10 cellular contexts compared by ENCODE assay signal in the genomic region with DNA sequence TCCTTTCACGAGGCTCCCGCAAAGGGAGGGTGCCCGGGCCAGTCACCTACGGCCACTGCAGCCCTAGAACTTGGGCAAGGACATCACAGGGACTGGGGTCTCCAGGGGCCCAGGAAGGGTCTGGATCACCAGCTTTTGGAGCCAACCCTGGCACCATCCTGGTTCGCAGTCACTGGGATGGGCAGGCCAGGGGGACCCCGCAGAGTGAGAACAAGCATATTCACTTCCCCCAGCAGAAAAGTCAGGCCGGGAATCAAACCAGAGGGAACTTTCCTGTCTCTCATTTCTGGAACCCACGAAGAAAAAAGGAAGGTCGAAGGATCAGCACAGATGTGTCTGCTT. TPM values are rescaled to one million over a fixed set of nuclear protein-coding genes. Genes with fewer than 3 reads are reported as not detected.
DNase-seq lines count a peak whose midpoint lies in the region; ATAC-seq, FAIRE-seq and TF ChIP-seq lines count a peak whose summit lies in the region.
"Had no signal": no experiment of that assay in that cellular context is flagged by ENCODE, and none has a peak within 500 bp of the region (broad histone marks: within the 10 kb centered on the region; RNA-seq: fewer than 3 reads in every experiment).

No MANE protein-coding gene starts in this region.

- no peak for TF ChIP-seq POLR2A in HepG2 (IDR thresholded peaks at IDR 0.05; ENCODE audit: insufficient read depth in 1 of 2, low read depth in 2 of 2, low read length in 2 of 2)

- H3K36me3 Mint-ChIP-seq in T-helper 2 cell treated with Interferon-gamma antibody and Interleukin-4, amounts not matched to agents 5 μg/mL and 100 μg/mL, for 36 hours (ENCODE audit: low read depth): peaks cover 50% of the 10 kb centered on the region
- H3K36me3 Mint-ChIP-seq in activated T-helper 17 cell treated with anti-CD3 and anti-CD28 coated beads, Interleukin-2, amount 50 U/mL, for 72 hours (ENCODE audit: low read depth): peaks cover 73% of the 10 kb centered on the region

- ATAC-seq in activated T-helper 17 cell treated with anti-CD3 and anti-CD28 coated beads, Interleukin-2, amount 50 U/mL, for 72 hours (replicated peaks): no peak
- ATAC-seq in HepG2: no peak
- ATAC-seq: mucosa of descending colon had no signal

- peaks cover 97% of the 10 kb centered on the region for H3K79me2 ChIP-seq in HepG2 (ENCODE audit: insufficient read depth, low read length)

- H4K20me1 ChIP-seq in HepG2 (ENCODE audit: insufficient read depth, low read length): peaks cover 77% of the 10 kb centered on the region

- H3K27me3 Mint-ChIP-seq in T-helper 2 cell treated with Interferon-gamma antibody and Interleukin-4, amounts not matched to agents 5 μg/mL and 100 μg/mL, for 36 hours (ENCODE audit: low read depth): no peaks in the 10 kb centered on the region
- no peaks in the 10 kb centered on the region for H3K27me3 Mint-ChIP-seq in activated T-helper 17 cell treated with anti-CD3 and anti-CD28 coated beads, Interleukin-2, amount 50 U/mL, for 72 hours

- peak overlapping the region; percentile 73 for H3K4me3 Mint-ChIP-seq in T-helper 2 cell treated with Interferon-gamma antibody and Interleukin-4, amounts not matched to agents 5 μg/mL and 100 μg/mL, for 36 hours
- H3K4me3 Mint-ChIP-seq in activated T-helper 17 cell treated with anti-CD3 and anti-CD28 coated beads, Interleukin-2, amount 50 U/mL, for 72 hours: peak overlapping the region; percentile 90

- no peak overlapping the region for H3K27ac ChIP-seq in HepG2 (ENCODE audit: extremely low read length, insufficient read depth, low read length)
- H3K27ac ChIP-seq in stomach smooth muscle (ENCODE audit: low read length): peak overlapping the region; percentile 58

- peaks cover 85% of the 10 kb centered on the region for H3K4me1 Mint-ChIP-seq in T-helper 2 cell treated with Interferon-gamma antibody and Interleukin-4, amounts not matched to agents 5 μg/mL and 100 μg/mL, for 36 hours (ENCODE audit: low read depth)
- peaks cover 66% of the 10 kb centered on the region for H3K4me1 Mint-ChIP-seq in activated T-helper 17 cell treated with anti-CD3 and anti-CD28 coated beads, Interleukin-2, amount 50 U/mL, for 72 hours

- no peaks in the 10 kb centered on the region for H3K9me3 ChIP-seq in HepG2 (ENCODE audit: low read length)
- H3K9me3 ChIP-seq in stomach smooth muscle (ENCODE audit: control insufficient read depth in 2 of 2, low read length in 2 of 2): no peaks in the 10 kb centered on the region
- H3K9me3 ChIP-seq: mucosa of descending colon had no signal

- H3K9me3 Mint-ChIP-seq in T-helper 2 cell treated with Interferon-gamma antibody and Interleukin-4, amounts not matched to agents 5 μg/mL and 100 μg/mL, for 36 hours: no peaks in the 10 kb centered on the region
- H3K9me3 Mint-ChIP-seq in activated T-helper 17 cell treated with anti-CD3 and anti-CD28 coated beads, Interleukin-2, amount 50 U/mL, for 72 hours: no peaks in the 10 kb centered on the region

- BruUV-seq in HepG2 (replicated peaks; lab: Mats Ljungman, UMichigan): no TSS peak

- FAIRE-seq in HepG2 (lab: Jason Lieb, UNC): no peak

- peak overlapping the region; percentile 86 for H3K27ac Mint-ChIP-seq in T-helper 2 cell treated with Interferon-gamma antibody and Interleukin-4, amounts not matched to agents 5 μg/mL and 100 μg/mL, for 36 hours
- H3K27ac Mint-ChIP-seq in activated T-helper 17 cell treated with anti-CD3 and anti-CD28 coated beads, Interleukin-2, amount 50 U/mL, for 72 hours: peak overlapping the region; percentile 90

- no peak for DNase-seq in T-helper 2 cell treated with Interferon-gamma antibody and Interleukin-4, amounts not matched to agents 5 μg/mL and 100 μg/mL, for 36 hours (ENCODE audit: low spot score)
- DNase-seq in T-helper 2 cell: no peak
- no peak for DNase-seq in HepG2 (ENCODE audit: low spot score)
- no peak for DNase-seq in stimulated activated CD4-positive, alpha-beta T cell treated with anti-CD3 and anti-CD28 coated beads, Interleukin-4, amount 100 ng/mL, for 24 hours
- no peak for DNase-seq in NCI-H226
- DNase-seq in RPMI8226: no peak
- DNase-seq: NCI-H1105 had no signal

- H3K27me3 ChIP-seq in HepG2 (ENCODE audit: control insufficient read depth in 1 of 2, insufficient read depth in 2 of 2, low read length in 2 of 2) (no peaks in the 10 kb centered on the region), stomach smooth muscle (ENCODE audit: control insufficient read depth in 1 of 2, insufficient read depth in 2 of 2, low read length in 2 of 2) (no peaks in the 10 kb centered on the region)

- no peak for TF ChIP-seq EP300 in HepG2 (IDR thresholded peaks at IDR 0.05; ENCODE audit: low read depth in 2 of 2, low read length in 2 of 2)
- no peak for TF ChIP-seq EP300 in HepG2 (CRISPR knock-in tag; IDR thresholded peaks at IDR 0.05; ENCODE audit: borderline replicate concordance)

- peaks cover 10 to 51% of the 10 kb centered on the region in 2 experiments; a peak in 4 of 5 replicates for H3K36me3 ChIP-seq in HepG2 (replicated peaks in 1 of 2; ENCODE audit: control insufficient read depth in 1 of 2, insufficient read depth in 2 of 2, low read length in 2 of 2)
- no peaks in the 10 kb centered on the region for H3K36me3 ChIP-seq in stomach smooth muscle (ENCODE audit: control insufficient read depth in 2 of 2, insufficient read depth in 2 of 2, low read length in 2 of 2)

- H3K4me3 ChIP-seq in HepG2 (replicated peaks in 1 of 3; ENCODE audit: insufficient read depth in 1 of 3, low read depth in 2 of 3, low read length in 3 of 3) (no peak overlapping the region), stomach smooth muscle (ENCODE audit: low read length in 2 of 2) (peak overlapping the region in 1 of 2 donors; percentile 58)
- H3K4me3 ChIP-seq: mucosa of descending colon had no signal

- peak overlapping the region; percentile 1; the same call in 1 of the 2 replicates for H3K9ac ChIP-seq in HepG2 (ENCODE audit: insufficient read depth, low read depth, low read length)
- H3K9ac ChIP-seq in stomach smooth muscle (ENCODE audit: low read length in 2 of 2): no peak overlapping the region

- no peak for TF ChIP-seq RAD21 in HepG2 (CRISPR knock-in tag; IDR thresholded peaks at IDR 0.05)

- CTCF ChIA-PET in HepG2 (lab: Yijun Ruan, JAX; ENCODE audit: low intra/inter-chr PET ratio, low total read pairs): no interaction called here

- no peak for TF ChIP-seq CTCF in HepG2 (CRISPR knock-in tag; IDR thresholded peaks at IDR 0.05)

- POLR2A ChIA-PET in HepG2 (lab: Yijun Ruan, JAX): no interaction called here

- H2AFZ ChIP-seq in HepG2 (ENCODE audit: low read length): no peak overlapping the region

- in situ Hi-C loops in HepG2 (cut with HindIII; ENCODE audit: extremely low pct_ligation_motif_present, low pct_unique_long_range_greater_than_20kb): no loop called here

- intact Hi-C loops in HepG2 (cut with micrococcal nuclease; ENCODE audit: unreplicated experiment): no loop called here

- H3K4me1 ChIP-seq in HepG2 (ENCODE audit: insufficient read depth, low read length): peaks cover 99% of the 10 kb centered on the region
- H3K4me1 ChIP-seq in stomach smooth muscle (ENCODE audit: control insufficient read depth, insufficient read depth, low read length): peaks cover 93% of the 10 kb centered on the region

- no peak overlapping the region for H3K4me2 ChIP-seq in HepG2 (ENCODE audit: low read depth, low read length)

- 92% methylated on average over 5 of the region's 9 CpGs for WGBS in HepG2 (ENCODE audit: low lambda C conversion rate)

RNA-seq across cellular contexts. Expression of a gene that starts 15.4 kb away (rescaled TPM):
- total RNA-seq in activated T-helper 17 cell treated with anti-CD3 and anti-CD28 coated beads, Interleukin-2, amount 50 U/mL, for 72 hours: 10 to 100 TPM; 23.4 to 40.7 TPM
- 18.7 and 24.7 TPM in 2 replicates for total RNA-seq in HepG2 (2016; rRNA removed; fragmentation: Illumina TruSeq; extraction: Trizol)
- total RNA-seq in HepG2 (2016; cell fraction: cytosol; rRNA removed; fragmentation: Illumina TruSeq; extraction: Trizol; ENCODE audit: low read depth): 3.3 TPM in 2 replicates
- total RNA-seq in HepG2 (2016; cell fraction: insoluble cytoplasmic fraction; rRNA removed; fragmentation: Illumina TruSeq; extraction: Trizol): 17.7 and 26.0 TPM in 2 replicates
- total RNA-seq in HepG2 (2016; cell fraction: membrane; rRNA removed; fragmentation: Illumina TruSeq; extraction: Trizol): 12.5 and 14.2 TPM in 2 replicates
- total RNA-seq in HepG2 (2016; cell fraction: nucleus; rRNA removed; fragmentation: Illumina TruSeq; extraction: Trizol): 22.7 and 23.8 TPM in 2 replicates
- 15.8 and 17.4 TPM in 2 replicates for polyA plus RNA-seq in HepG2 (2011; rRNA removed)
- polyA plus RNA-seq in HepG2 (2011; cell fraction: cytosol; rRNA removed): 15.1 and 16.9 TPM in 2 replicates
- 16.5 and 25.6 TPM in 2 replicates for polyA plus RNA-seq in HepG2 (2011; cell fraction: nucleus; rRNA removed)
- 5.6 and 8.5 TPM in 2 replicates for polyA plus RNA-seq in HepG2 (2012)
- 1.4 and 2.1 TPM in 2 replicates for polyA plus RNA-seq in HepG2 (2016; cell fraction: cytosol; fragmentation: Illumina TruSeq; extraction: Trizol; ENCODE audit: low read depth)
- 15.7 and 17.1 TPM in 2 replicates for polyA plus RNA-seq in HepG2 (2016; cell fraction: insoluble cytoplasmic fraction; fragmentation: Illumina TruSeq; extraction: Trizol; ENCODE audit: low read depth)
- 4.9 TPM in 2 replicates for polyA plus RNA-seq in HepG2 (2016; cell fraction: membrane; fragmentation: Illumina TruSeq; extraction: Trizol; ENCODE audit: low read depth)
- 40.0 and 43.9 TPM in 2 replicates for polyA plus RNA-seq in HepG2 (2016; cell fraction: nucleus; fragmentation: Illumina TruSeq; extraction: Trizol; ENCODE audit: insufficient read depth, low read depth)
- 38.7 and 47.8 TPM in 2 replicates for polyA minus RNA-seq in HepG2 (2011; rRNA and poly(A)+ RNA removed; ENCODE audit: low replicate concordance)
- polyA minus RNA-seq in HepG2 (2011; cell fraction: cytosol; rRNA and poly(A)+ RNA removed): 11.5 and 17.8 TPM in 2 replicates
- 14.8 and 26.3 TPM in 2 replicates for polyA minus RNA-seq in HepG2 (2011; cell fraction: nucleus; rRNA and poly(A)+ RNA removed)
